ENCODE assay signal across 8 cellular contexts in genomic region chr12:57846577-57847319, GRCh38. TPM values are rescaled to one million over a fixed set of nuclear protein-coding genes. Genes with fewer than 3 reads are reported as not detected.
DNase-seq lines count a peak whose midpoint lies in the region; ATAC-seq and TF ChIP-seq lines count a peak whose summit lies in the region.

A gene with protein sequence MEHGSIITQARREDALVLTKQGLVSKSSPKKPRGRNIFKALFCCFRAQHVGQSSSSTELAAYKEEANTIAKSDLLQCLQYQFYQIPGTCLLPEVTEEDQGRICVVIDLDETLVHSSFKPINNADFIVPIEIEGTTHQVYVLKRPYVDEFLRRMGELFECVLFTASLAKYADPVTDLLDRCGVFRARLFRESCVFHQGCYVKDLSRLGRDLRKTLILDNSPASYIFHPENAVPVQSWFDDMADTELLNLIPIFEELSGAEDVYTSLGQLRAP (minus strand): TSS chr12:57846729. CDS start chr12:57846435, 294 bp downstream.

- peak; percentile 45 for ATAC-seq in GM21528 (IDR thresholded peaks at IDR 0.05; ENCODE audit: low FRiP score, unreplicated experiment)

- DNase-seq in COLO668 (lab: John Stamatoyannopoulos, UW; ENCODE audit: unreplicated experiment) (peak; percentile 94), KBM-7 (peak; percentile 98), PC-9 (peak; percentile 91 to 97), activated T-cell treated with anti-CD3 and anti-CD28 coated beads for 48 hours (ENCODE audit: low read depth) (peak; percentile 86), epithelial cell of esophagus (ENCODE audit: low read depth) (peak; percentile 99)
- DNase-seq in stimulated activated CD8-positive, alpha-beta memory T cell treated with anti-CD3 and anti-CD28 coated beads, Interleukin-2, amount 100 ng/mL, for 48 hours (ENCODE audit: low read depth in 2 of 2): peak; percentile 86 to 89

- no peaks in the 10 kb centered on the region for H3K9me2 ChIP-seq in PC-9 (ENCODE audit: insufficient read depth)

- H4K20me1 ChIP-seq in PC-9 (ENCODE audit: insufficient read depth): peaks cover 28% of the 10 kb centered on the region

- peaks cover 47% of the 10 kb centered on the region for H3K79me2 ChIP-seq in PC-9 (ENCODE audit: low read depth)

- POLR2A ChIA-PET in PC-9 (lab: Charles Lee; ENCODE audit: unreplicated experiment): interaction anchor here (0.5 to 0.7 kb wide), 4 partner anchors 18 to 464 kb away, joined by 3 to 13 read pairs (median 5); no protein-coding TSS in a partner anchor

- CTCF ChIA-PET in PC-9 (lab: Charles Lee): interaction anchor here (0.6 to 1.7 kb wide), 4 partner anchors 11 to 65 kb away, joined by 4 to 8 read pairs (median 6); no protein-coding TSS in a partner anchor

- H3K9me3 ChIP-seq in PC-9 (ENCODE audit: insufficient read depth, low read depth): no peaks in the 10 kb centered on the region
- H3K9me3 ChIP-seq in mononuclear cell (ENCODE audit: low read depth, low read length): no peaks in the 10 kb centered on the region

- intact Hi-C loops in PC-9 (cut with micrococcal nuclease; ENCODE audit: unreplicated experiment): loop anchor here (2.0 kb wide), 2 partner anchors 18 to 50 kb away; no protein-coding TSS in a partner anchor

- H3K4me2 ChIP-seq in PC-9: peak within 1 kb of the TSS; percentile 87

- H3K4me3 ChIP-seq in PC-9 (peak within 1 kb of the TSS; percentile 100), epithelial cell of esophagus (ENCODE audit: low read length) (peak within 1 kb of the TSS; percentile 91), mononuclear cell (ENCODE audit: low read length) (peak within 1 kb of the TSS; percentile 94)

- no peaks in the 10 kb centered on the region for H3K27me3 ChIP-seq in PC-9 (ENCODE audit: insufficient read depth, low read depth)
- peaks cover under 1% of the 10 kb centered on the region for H3K27me3 ChIP-seq in mononuclear cell (ENCODE audit: insufficient read depth, low read length)

- no peak for TF ChIP-seq CTCF in PC-9 (conservative IDR thresholded peaks at IDR 0.05)
- TF ChIP-seq CTCF in epithelial cell of esophagus (IDR thresholded peaks at IDR 0.05; ENCODE audit: insufficient read depth, low read depth, low read length, missing control alignments): no peak

- in situ Hi-C loops in KBM-7 (cut with MboI; ENCODE audit: low pct_unique_long_range_greater_than_20kb, low sequenced_read_pairs): no loop called here

- peaks cover 3% of the 10 kb centered on the region; the same call in 1 of the 2 replicates for H3K36me3 ChIP-seq in PC-9 (ENCODE audit: low read depth)

- no TSS peak for BruUV-seq in PC-9 (replicated peaks; lab: Mats Ljungman, UMichigan)

- peak within 1 kb of the TSS; percentile 97 for H2AFZ ChIP-seq in PC-9

- H3F3A ChIP-seq in PC-9 (ENCODE audit: insufficient read depth, low read depth): no peaks in the 10 kb centered on the region

- H3K4me1 ChIP-seq in PC-9 (replicated peaks; ENCODE audit: insufficient read depth) (peaks cover 15% of the 10 kb centered on the region), mononuclear cell (ENCODE audit: insufficient read depth, low read length) (peaks cover 50% of the 10 kb centered on the region)

- peak within 1 kb of the TSS; percentile 79 for H3K27ac ChIP-seq in PC-9

RNA-seq across cellular contexts. Expression of the gene that starts here (rescaled TPM):
- 102 and 107 TPM in 2 replicates for total RNA-seq in PC-9 (2021)
- 60.2 TPM for total RNA-seq in mononuclear cell

Comparison
In these comparisons a context has a peak if more than half of its experiments do, and no peak if none do; other contexts are left out.
1. Peak in every context shown above with its lines: DNase-seq, ATAC-seq, H3K4me3 ChIP-seq and H3K27ac ChIP-seq.